In the genomic region with DNA sequence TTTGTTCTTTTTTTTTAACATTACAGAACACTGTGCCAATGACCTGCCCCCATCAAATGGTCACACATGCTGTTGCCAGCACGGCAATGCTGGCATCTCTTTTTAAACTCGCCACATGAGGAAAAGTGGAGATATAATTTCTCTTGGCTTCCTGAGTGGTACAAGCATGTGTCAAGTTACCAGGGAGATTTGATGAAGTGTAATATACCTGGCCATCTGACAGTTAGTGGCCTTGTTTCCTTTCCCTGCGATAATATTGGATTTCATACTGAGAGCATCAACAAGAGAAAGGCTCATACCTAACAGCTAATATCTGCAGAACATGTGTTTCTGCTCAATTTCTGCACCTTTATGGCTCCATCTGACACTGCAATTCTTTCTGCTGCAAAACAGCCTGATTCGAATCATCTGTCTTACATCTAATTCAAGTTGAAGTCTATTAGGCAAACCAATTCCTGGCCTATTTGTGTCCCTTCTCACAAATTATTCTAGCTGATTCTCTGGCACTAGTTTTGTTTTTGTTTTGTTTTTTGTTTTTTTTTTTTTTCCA, we compare ENCODE assay signal across 17 cellular contexts.
"Had no signal": no experiment of that assay in that cellular context is flagged by ENCODE, and none has a peak within 500 bp of the region (broad histone marks: within the 10 kb centered on the region; RNA-seq: fewer than 3 reads in every experiment).

No MANE protein-coding gene starts in this region.

- H3K27me3 ChIP-seq: gastroesophageal sphincter, right lobe of liver had no signal

- H2AFZ ChIP-seq: parathyroid adenoma had no signal

- H3K27ac ChIP-seq: esophagus squamous epithelium, gastroesophageal sphincter, left ventricle myocardium inferior, lower lobe of right lung, parathyroid adenoma, psoas muscle, right lobe of liver, thoracic aorta had no signal

- H3K79me2 ChIP-seq: parathyroid adenoma had no signal

- H3K9me3 ChIP-seq: esophagus squamous epithelium, gastroesophageal sphincter, left ventricle myocardium inferior, lower lobe of right lung, psoas muscle, right lobe of liver, thoracic aorta had no signal

- ATAC-seq: gastroesophageal sphincter; lower lobe of right lung; psoas muscle; right lobe of liver; stimulated activated naive CD8-positive, alpha-beta T cell treated with anti-CD3 and anti-CD28 coated beads, Interleukin-15, amount 100 ng/mL, for 72 hours had no signal

- H3K4me3 ChIP-seq: esophagus squamous epithelium, gastroesophageal sphincter, left ventricle myocardium inferior, lower lobe of right lung, psoas muscle, right lobe of liver, thoracic aorta had no signal

- H3K36me3 ChIP-seq: esophagus squamous epithelium, gastroesophageal sphincter, left ventricle myocardium inferior, lower lobe of right lung, right lobe of liver, thoracic aorta had no signal

- DNase-seq: effector memory CD4-positive, alpha-beta T cell; esophagus squamous epithelium; foreskin fibroblast; glutamatergic neuron; left ventricle myocardium inferior; lower lobe of right lung; mesenchymal stem cell; naive B cell; psoas muscle; retina; right lobe of liver; stimulated activated CD4-positive, alpha-beta T cell treated with anti-CD3 and anti-CD28 coated beads, Interleukin-4, amount 100 ng/mL, for 24 hours; stimulated activated naive CD8-positive, alpha-beta T cell treated with anti-CD3 and anti-CD28 coated beads, Interleukin-15, amount 100 ng/mL, for 72 hours; trophoblast cell had no signal

- H3K9ac ChIP-seq: parathyroid adenoma had no signal
